In the genomic region with DNA sequence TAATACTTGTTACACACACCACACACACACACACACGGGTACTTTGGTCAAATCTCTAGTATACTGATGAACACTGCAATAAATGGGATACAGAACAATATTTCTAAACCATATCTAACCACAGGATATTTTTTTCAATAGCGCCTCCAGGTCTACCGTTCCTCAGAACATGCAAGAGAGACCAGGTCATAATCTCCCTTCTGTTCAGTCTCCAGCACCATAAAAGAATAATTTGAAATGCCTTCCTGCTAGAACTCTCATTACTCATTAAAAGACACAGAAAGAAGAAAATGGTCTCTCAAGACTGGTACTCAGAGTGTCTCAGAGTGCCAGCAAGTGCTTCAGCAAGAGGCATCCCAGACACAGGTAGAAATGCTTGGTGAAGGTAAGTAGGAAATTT, we compare ENCODE assay signal across 18 cellular contexts. TPM values are rescaled to one million over a fixed set of nuclear protein-coding genes. Genes with fewer than 3 reads are reported as not detected.
"Had no signal": no experiment of that assay in that cellular context is flagged by ENCODE, and none has a peak within 500 bp of the region (broad histone marks: within the 10 kb centered on the region; RNA-seq: fewer than 3 reads in every experiment).

No MANE protein-coding gene starts in this region.

- H3K36me3 ChIP-seq: neural progenitor cell, tibial nerve, WERI-Rb-1 had no signal

- H3K27me3 ChIP-seq: dorsolateral prefrontal cortex, neural progenitor cell, tibial nerve had no signal

- H3K36me3 Mint-ChIP-seq: activated naive CD8-positive, alpha-beta T cell treated with anti-CD3 and anti-CD28 coated beads for 36 hours; neural progenitor cell had no signal

- H2AFZ ChIP-seq: neural progenitor cell had no signal

- ATAC-seq: left ventricle myocardium superior, psoas muscle, right cardiac atrium had no signal

- H3K27ac Mint-ChIP-seq: activated naive CD8-positive, alpha-beta T cell treated with anti-CD3 and anti-CD28 coated beads for 36 hours; endodermal cell; neural progenitor cell; stimulated activated naive CD8-positive, alpha-beta T cell treated with anti-CD3 and anti-CD28 coated beads, Interleukin-15, Interleukin-2, amounts not matched to agents 100 ng/mL and 50 ng/mL, for 24 hours; T-helper 17 cell had no signal

- H3K4me3 Mint-ChIP-seq: activated naive CD8-positive, alpha-beta T cell treated with anti-CD3 and anti-CD28 coated beads for 36 hours; endodermal cell; naive B cell; neural progenitor cell; stimulated activated naive CD8-positive, alpha-beta T cell treated with anti-CD3 and anti-CD28 coated beads, Interleukin-15, Interleukin-2, amounts not matched to agents 100 ng/mL and 50 ng/mL, for 24 hours; T-helper 17 cell had no signal

- DNase-seq: activated CD4-positive, alpha-beta T cell treated with anti-CD3 and anti-CD28 coated beads, Interleukin-2, amount 50 U/mL, for 48 hours; activated naive CD4-positive, alpha-beta T cell; activated naive CD8-positive, alpha-beta T cell treated with anti-CD3 and anti-CD28 coated beads for 36 hours; amygdala; dorsolateral prefrontal cortex; endodermal cell; foreskin melanocyte; left ventricle myocardium superior; naive B cell; psoas muscle; right cardiac atrium; stimulated activated CD4-positive, alpha-beta T cell treated with anti-CD3 and anti-CD28 coated beads, Interleukin-15, amount 100 ng/mL, for 24 hours; stimulated activated CD4-positive, alpha-beta T cell treated with anti-CD3 and anti-CD28 coated beads, Interleukin-2, amount 100 ng/mL, for 48 hours; T-helper 17 cell; WERI-Rb-1 had no signal

- H3K4me3 ChIP-seq: dorsolateral prefrontal cortex, neural progenitor cell, psoas muscle, tibial nerve had no signal

- H3K27ac ChIP-seq: dorsolateral prefrontal cortex, neural progenitor cell, psoas muscle, tibial nerve, WERI-Rb-1 had no signal

- H3K4me1 ChIP-seq: neural progenitor cell, psoas muscle had no signal

- H3K4me2 ChIP-seq: neural progenitor cell had no signal

- H3K9me3 ChIP-seq: psoas muscle, tibial nerve had no signal

- H3K9ac ChIP-seq: neural progenitor cell had no signal

RNA-seq across cellular contexts. Expression of a gene that starts 11.5 kb away (rescaled TPM):
- total RNA-seq: activated naive CD8-positive, alpha-beta T cell treated with anti-CD3 and anti-CD28 coated beads for 36 hours had no signal
